In the genomic region with DNA sequence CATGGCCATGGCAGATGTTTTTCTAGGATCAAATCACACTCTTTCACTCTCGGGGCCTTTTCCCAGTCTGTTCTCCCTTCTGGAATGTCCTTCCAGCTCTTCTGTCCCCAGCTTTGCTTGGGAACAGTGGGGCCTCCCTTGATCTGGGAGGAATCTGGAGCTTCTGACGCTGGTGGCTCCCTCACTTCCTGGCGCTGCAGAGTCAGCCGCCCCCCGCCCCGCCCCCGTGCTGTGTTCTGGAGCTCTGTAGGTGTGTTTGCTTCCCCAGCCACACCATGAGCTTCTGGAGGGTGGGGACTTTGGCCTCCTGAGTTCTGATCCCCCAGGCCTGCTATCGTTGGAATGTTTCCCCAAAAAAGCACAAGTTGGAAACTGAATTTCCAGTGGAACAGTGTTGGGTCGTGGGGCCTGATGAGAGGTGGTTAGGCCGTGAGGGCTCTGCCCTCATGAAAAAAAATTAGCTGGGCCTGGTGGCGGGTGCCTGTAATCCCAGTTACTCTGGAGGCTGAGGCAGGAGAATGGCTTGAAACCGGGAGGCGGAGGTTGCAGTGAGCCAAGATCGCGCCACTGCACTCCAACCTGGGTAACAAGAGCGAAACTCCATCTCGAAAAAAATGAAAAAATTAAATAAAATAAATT, we compare ENCODE assay signal across 1 cellular context.
TF ChIP-seq lines count a peak whose summit lies in the region.

No MANE protein-coding gene starts in this region.

TF ChIP-seq in HepG2, 621 proteins besides CTCF, POLR2A, EP300 and RAD21 (continued from another document and continues in another):
- TF ChIP-seq, protein P1, sequence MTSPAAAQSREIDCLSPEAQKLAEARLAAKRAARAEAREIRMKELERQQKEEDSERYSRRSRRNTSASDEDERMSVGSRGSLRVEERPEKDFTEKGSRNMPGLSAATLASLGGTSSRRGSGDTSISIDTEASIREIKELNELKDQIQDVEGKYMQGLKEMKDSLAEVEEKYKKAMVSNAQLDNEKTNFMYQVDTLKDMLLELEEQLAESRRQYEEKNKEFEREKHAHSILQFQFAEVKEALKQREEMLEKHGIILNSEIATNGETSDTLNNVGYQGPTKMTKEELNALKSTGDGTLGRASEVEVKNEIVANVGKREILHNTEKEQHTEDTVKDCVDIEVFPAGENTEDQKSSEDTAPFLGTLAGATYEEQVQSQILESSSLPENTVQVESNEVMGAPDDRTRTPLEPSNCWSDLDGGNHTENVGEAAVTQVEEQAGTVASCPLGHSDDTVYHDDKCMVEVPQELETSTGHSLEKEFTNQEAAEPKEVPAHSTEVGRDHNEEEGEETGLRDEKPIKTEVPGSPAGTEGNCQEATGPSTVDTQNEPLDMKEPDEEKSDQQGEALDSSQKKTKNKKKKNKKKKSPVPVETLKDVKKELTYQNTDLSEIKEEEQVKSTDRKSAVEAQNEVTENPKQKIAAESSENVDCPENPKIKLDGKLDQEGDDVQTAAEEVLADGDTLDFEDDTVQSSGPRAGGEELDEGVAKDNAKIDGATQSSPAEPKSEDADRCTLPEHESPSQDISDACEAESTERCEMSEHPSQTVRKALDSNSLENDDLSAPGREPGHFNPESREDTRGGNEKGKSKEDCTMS (CRISPR knock-in tag; conservative IDR thresholded peaks at IDR 0.05), result no peak
- TF ChIP-seq, protein P2, sequence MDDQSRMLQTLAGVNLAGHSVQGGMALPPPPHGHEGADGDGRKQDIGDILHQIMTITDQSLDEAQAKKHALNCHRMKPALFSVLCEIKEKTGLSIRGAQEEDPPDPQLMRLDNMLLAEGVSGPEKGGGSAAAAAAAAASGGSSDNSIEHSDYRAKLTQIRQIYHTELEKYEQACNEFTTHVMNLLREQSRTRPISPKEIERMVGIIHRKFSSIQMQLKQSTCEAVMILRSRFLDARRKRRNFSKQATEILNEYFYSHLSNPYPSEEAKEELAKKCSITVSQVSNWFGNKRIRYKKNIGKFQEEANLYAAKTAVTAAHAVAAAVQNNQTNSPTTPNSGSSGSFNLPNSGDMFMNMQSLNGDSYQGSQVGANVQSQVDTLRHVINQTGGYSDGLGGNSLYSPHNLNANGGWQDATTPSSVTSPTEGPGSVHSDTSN (CRISPR knock-in tag; IDR thresholded peaks at IDR 0.05; ENCODE audit: borderline replicate concordance), result no peak
- TF ChIP-seq, protein P3, sequence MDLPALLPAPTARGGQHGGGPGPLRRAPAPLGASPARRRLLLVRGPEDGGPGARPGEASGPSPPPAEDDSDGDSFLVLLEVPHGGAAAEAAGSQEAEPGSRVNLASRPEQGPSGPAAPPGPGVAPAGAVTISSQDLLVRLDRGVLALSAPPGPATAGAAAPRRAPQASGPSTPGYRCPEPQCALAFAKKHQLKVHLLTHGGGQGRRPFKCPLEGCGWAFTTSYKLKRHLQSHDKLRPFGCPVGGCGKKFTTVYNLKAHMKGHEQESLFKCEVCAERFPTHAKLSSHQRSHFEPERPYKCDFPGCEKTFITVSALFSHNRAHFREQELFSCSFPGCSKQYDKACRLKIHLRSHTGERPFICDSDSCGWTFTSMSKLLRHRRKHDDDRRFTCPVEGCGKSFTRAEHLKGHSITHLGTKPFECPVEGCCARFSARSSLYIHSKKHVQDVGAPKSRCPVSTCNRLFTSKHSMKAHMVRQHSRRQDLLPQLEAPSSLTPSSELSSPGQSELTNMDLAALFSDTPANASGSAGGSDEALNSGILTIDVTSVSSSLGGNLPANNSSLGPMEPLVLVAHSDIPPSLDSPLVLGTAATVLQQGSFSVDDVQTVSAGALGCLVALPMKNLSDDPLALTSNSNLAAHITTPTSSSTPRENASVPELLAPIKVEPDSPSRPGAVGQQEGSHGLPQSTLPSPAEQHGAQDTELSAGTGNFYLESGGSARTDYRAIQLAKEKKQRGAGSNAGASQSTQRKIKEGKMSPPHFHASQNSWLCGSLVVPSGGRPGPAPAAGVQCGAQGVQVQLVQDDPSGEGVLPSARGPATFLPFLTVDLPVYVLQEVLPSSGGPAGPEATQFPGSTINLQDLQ (CRISPR knock-in tag; IDR thresholded peaks at IDR 0.05), result no peak
- peak; percentile 55 for TF ChIP-seq HDAC2 (CRISPR knock-in tag; IDR thresholded peaks at IDR 0.05)
- TF ChIP-seq FLYWCH1 (CRISPR knock-in tag; IDR thresholded peaks at IDR 0.05), result no peak; the same call in 1 of the 2 replicates
- TF ChIP-seq MTA1 (CRISPR knock-in tag; IDR thresholded peaks at IDR 0.05; ENCODE audit: borderline replicate concordance), result peak; percentile 59; the same call in 1 of the 2 replicates
- TF ChIP-seq ZSCAN12 (CRISPR knock-in tag; IDR thresholded peaks at IDR 0.05), result no peak
- TF ChIP-seq ARNT (IDR thresholded peaks at IDR 0.05), result no peak
- peak; percentile 62; the same call in 1 of the 2 replicates for TF ChIP-seq MYC (CRISPR knock-in tag; IDR thresholded peaks at IDR 0.05; ENCODE audit: borderline replicate concordance)
- no peak for TF ChIP-seq CBX2 (IDR thresholded peaks at IDR 0.05; ENCODE audit: low read depth, low read length)
- no peak for TF ChIP-seq CBX2 (CRISPR knock-in tag; IDR thresholded peaks at IDR 0.05; ENCODE audit: low read depth)
- peak; percentile 33; the same call in 1 of the 2 replicates for TF ChIP-seq SOX5 (CRISPR knock-in tag; IDR thresholded peaks at IDR 0.05; ENCODE audit: borderline replicate concordance)
- no peak for TF ChIP-seq ZNF296 (CRISPR knock-in tag; conservative IDR thresholded peaks at IDR 0.05)
- TF ChIP-seq ZNF251 (CRISPR knock-in tag; IDR thresholded peaks at IDR 0.05), result no peak
- peak; percentile 60; the same call in 1 of the 2 replicates for TF ChIP-seq ZNF501 (CRISPR knock-in tag; IDR thresholded peaks at IDR 0.05)
- TF ChIP-seq, protein P4, sequence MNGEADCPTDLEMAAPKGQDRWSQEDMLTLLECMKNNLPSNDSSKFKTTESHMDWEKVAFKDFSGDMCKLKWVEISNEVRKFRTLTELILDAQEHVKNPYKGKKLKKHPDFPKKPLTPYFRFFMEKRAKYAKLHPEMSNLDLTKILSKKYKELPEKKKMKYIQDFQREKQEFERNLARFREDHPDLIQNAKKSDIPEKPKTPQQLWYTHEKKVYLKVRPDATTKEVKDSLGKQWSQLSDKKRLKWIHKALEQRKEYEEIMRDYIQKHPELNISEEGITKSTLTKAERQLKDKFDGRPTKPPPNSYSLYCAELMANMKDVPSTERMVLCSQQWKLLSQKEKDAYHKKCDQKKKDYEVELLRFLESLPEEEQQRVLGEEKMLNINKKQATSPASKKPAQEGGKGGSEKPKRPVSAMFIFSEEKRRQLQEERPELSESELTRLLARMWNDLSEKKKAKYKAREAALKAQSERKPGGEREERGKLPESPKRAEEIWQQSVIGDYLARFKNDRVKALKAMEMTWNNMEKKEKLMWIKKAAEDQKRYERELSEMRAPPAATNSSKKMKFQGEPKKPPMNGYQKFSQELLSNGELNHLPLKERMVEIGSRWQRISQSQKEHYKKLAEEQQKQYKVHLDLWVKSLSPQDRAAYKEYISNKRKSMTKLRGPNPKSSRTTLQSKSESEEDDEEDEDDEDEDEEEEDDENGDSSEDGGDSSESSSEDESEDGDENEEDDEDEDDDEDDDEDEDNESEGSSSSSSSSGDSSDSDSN (CRISPR knock-in tag; IDR thresholded peaks at IDR 0.05), result peak; percentile 59
- TF ChIP-seq, protein P5, sequence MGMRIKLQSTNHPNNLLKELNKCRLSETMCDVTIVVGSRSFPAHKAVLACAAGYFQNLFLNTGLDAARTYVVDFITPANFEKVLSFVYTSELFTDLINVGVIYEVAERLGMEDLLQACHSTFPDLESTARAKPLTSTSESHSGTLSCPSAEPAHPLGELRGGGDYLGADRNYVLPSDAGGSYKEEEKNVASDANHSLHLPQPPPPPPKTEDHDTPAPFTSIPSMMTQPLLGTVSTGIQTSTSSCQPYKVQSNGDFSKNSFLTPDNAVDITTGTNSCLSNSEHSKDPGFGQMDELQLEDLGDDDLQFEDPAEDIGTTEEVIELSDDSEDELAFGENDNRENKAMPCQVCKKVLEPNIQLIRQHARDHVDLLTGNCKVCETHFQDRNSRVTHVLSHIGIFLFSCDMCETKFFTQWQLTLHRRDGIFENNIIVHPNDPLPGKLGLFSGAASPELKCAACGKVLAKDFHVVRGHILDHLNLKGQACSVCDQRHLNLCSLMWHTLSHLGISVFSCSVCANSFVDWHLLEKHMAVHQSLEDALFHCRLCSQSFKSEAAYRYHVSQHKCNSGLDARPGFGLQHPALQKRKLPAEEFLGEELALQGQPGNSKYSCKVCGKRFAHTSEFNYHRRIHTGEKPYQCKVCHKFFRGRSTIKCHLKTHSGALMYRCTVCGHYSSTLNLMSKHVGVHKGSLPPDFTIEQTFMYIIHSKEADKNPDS (CRISPR knock-in tag; IDR thresholded peaks at IDR 0.05), result peak; percentile 57; the same call in 1 of the 2 replicates
- TF ChIP-seq ATF7 (IDR thresholded peaks at IDR 0.05), result no peak
- TF ChIP-seq ATF7 (CRISPR knock-in tag; IDR thresholded peaks at IDR 0.05), result no peak
- TF ChIP-seq HHEX (CRISPR knock-in tag; IDR thresholded peaks at IDR 0.05), result no peak
- TF ChIP-seq, protein P6, sequence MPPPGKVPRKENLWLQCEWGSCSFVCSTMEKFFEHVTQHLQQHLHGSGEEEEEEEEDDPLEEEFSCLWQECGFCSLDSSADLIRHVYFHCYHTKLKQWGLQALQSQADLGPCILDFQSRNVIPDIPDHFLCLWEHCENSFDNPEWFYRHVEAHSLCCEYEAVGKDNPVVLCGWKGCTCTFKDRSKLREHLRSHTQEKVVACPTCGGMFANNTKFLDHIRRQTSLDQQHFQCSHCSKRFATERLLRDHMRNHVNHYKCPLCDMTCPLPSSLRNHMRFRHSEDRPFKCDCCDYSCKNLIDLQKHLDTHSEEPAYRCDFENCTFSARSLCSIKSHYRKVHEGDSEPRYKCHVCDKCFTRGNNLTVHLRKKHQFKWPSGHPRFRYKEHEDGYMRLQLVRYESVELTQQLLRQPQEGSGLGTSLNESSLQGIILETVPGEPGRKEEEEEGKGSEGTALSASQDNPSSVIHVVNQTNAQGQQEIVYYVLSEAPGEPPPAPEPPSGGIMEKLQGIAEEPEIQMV (CRISPR knock-in tag; IDR thresholded peaks at IDR 0.05; ENCODE audit: low read depth), result peak; percentile 78
- no peak for TF ChIP-seq MTF1 (CRISPR knock-in tag; IDR thresholded peaks at IDR 0.05)
- no peak for TF ChIP-seq ZNF367 (CRISPR knock-in tag; IDR thresholded peaks at IDR 0.05; ENCODE audit: borderline replicate concordance)
- no peak for TF ChIP-seq SOX6 (IDR thresholded peaks at IDR 0.05)
- no peak; the same call in 1 of the 2 replicates for TF ChIP-seq SOX6 (CRISPR knock-in tag; IDR thresholded peaks at IDR 0.05)
- TF ChIP-seq ZNF713 (CRISPR knock-in tag; IDR thresholded peaks at IDR 0.05), result no peak
- TF ChIP-seq, protein P7, sequence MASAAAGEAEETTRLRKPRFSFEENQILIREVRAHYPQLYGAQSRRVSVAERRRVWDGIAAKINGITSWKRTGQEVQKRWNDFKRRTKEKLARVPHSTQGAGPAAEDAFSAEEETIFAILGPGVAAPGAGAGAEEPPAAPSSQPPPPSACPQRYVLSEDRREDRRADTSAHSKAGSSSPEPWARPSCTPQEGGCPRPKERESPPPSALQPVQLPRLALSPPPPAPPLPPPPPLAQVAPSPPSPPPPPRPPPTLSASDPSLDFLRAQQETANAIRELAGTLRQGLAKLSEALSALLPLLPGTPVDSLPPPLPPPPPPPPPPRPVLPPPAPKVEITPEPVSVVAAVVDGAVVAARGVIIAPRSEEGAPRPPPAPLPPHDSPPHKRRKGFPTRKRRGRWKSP (CRISPR knock-in tag; IDR thresholded peaks at IDR 0.05), result no peak
- TF ChIP-seq ARNTL (CRISPR knock-in tag; IDR thresholded peaks at IDR 0.05), result no peak
- no peak; the same call in 1 of the 2 replicates for TF ChIP-seq NR2C2 (CRISPR knock-in tag; IDR thresholded peaks at IDR 0.05; ENCODE audit: borderline replicate concordance)
- TF ChIP-seq SRSF4 (IDR thresholded peaks at IDR 0.05; ENCODE audit: low read depth, low read length, poor library complexity, severe bottlenecking), result no peak
- TF ChIP-seq, protein P8, sequence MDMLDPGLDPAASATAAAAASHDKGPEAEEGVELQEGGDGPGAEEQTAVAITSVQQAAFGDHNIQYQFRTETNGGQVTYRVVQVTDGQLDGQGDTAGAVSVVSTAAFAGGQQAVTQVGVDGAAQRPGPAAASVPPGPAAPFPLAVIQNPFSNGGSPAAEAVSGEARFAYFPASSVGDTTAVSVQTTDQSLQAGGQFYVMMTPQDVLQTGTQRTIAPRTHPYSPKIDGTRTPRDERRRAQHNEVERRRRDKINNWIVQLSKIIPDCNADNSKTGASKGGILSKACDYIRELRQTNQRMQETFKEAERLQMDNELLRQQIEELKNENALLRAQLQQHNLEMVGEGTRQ (IDR thresholded peaks at IDR 0.05; ENCODE audit: low read depth, low read length), result no peak
- TF ChIP-seq, protein P8 (CRISPR knock-in tag; IDR thresholded peaks at IDR 0.05; ENCODE audit: borderline replicate concordance), result no peak
- no peak for TF ChIP-seq U2AF1 (optimal IDR thresholded peaks at IDR 0.05; ENCODE audit: low read depth, low read length)
- TF ChIP-seq, protein P9, sequence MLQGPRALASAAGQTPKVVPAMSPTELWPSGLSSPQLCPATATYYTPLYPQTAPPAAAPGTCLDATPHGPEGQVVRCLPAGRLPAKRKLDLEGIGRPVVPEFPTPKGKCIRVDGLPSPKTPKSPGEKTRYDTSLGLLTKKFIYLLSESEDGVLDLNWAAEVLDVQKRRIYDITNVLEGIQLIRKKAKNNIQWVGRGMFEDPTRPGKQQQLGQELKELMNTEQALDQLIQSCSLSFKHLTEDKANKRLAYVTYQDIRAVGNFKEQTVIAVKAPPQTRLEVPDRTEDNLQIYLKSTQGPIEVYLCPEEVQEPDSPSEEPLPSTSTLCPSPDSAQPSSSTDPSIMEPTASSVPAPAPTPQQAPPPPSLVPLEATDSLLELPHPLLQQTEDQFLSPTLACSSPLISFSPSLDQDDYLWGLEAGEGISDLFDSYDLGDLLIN (CRISPR knock-in tag; IDR thresholded peaks at IDR 0.05; ENCODE audit: borderline replicate concordance), result no peak
- no peak for TF ChIP-seq MAFK (conservative IDR thresholded peaks at IDR 0.05 in 1 of 2, IDR thresholded peaks at IDR 0.05 in 1 of 2; ENCODE audit: low read length in 2 of 2)
- no peak for TF ChIP-seq ZNF747 (CRISPR knock-in tag; IDR thresholded peaks at IDR 0.05; ENCODE audit: borderline replicate concordance)
- TF ChIP-seq ZNF761 (CRISPR knock-in tag; conservative IDR thresholded peaks at IDR 0.05), result no peak
- TF ChIP-seq, protein P10, sequence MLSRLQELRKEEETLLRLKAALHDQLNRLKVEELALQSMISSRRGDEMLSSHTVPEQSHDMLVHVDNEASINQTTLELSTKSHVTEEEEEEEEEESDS (CRISPR knock-in tag; IDR thresholded peaks at IDR 0.05; ENCODE audit: borderline replicate concordance), result no peak
- TF ChIP-seq PPARG (CRISPR knock-in tag; conservative IDR thresholded peaks at IDR 0.05), result no peak; the same call in 1 of the 2 replicates
- no peak for TF ChIP-seq TOE1 (CRISPR knock-in tag; IDR thresholded peaks at IDR 0.05)
- TF ChIP-seq HOXD1 (CRISPR knock-in tag; IDR thresholded peaks at IDR 0.05), result no peak
- TF ChIP-seq FOXO1 (CRISPR knock-in tag; IDR thresholded peaks at IDR 0.05), result no peak
- TF ChIP-seq ONECUT2 (CRISPR knock-in tag; IDR thresholded peaks at IDR 0.05), result no peak
- TF ChIP-seq RAD51 (IDR thresholded peaks at IDR 0.05; ENCODE audit: borderline replicate concordance), result no peak
- TF ChIP-seq ZNF616 (CRISPR knock-in tag; IDR thresholded peaks at IDR 0.05; ENCODE audit: low read depth), result no peak
- TF ChIP-seq ISL2 (CRISPR knock-in tag; IDR thresholded peaks at IDR 0.05), result no peak
- TF ChIP-seq ZSCAN9 (CRISPR knock-in tag; IDR thresholded peaks at IDR 0.05; ENCODE audit: borderline replicate concordance), result peak; percentile 73; the same call in 1 of the 2 replicates
- TF ChIP-seq ZFP90 (CRISPR knock-in tag; IDR thresholded peaks at IDR 0.05; ENCODE audit: borderline replicate concordance), result no peak
